ENCODE assay signal across 16 cellular contexts in genomic region chr7:38438938-38439337, GRCh38.
"Had no signal": no experiment of that assay in that cellular context is flagged by ENCODE, and none has a peak within 500 bp of the region (broad histone marks: within the 10 kb centered on the region; RNA-seq: fewer than 3 reads in every experiment).

No MANE protein-coding gene starts in this region.

- H3K9me3 ChIP-seq: lower lobe of right lung, prostate gland, right atrium auricular region had no signal

- FAIRE-seq: frontal cortex had no signal

- H3K36me3 ChIP-seq: lower lobe of right lung, prostate gland, right atrium auricular region had no signal

- H3K27ac Mint-ChIP-seq: activated T-helper 1 cell treated with anti-CD3 and anti-CD28 coated beads, Interleukin-12 subunit alpha, Interleukin-12 subunit beta, Interleukin-2, Interleukin-4 antibody, amounts not matched to agents 30 ng/mL and 10 ng/mL and 1 ng/mL, durations not matched to agents 14 hours and 24 hours and 36 hours; naive thymus-derived CD8-positive, alpha-beta T cell had no signal

- H3K4me1 ChIP-seq: lower lobe of right lung, prostate gland, right atrium auricular region had no signal

- H3K27ac ChIP-seq: dorsolateral prefrontal cortex, lower lobe of right lung, prostate gland, right atrium auricular region had no signal

- H3K4me3 Mint-ChIP-seq: activated T-helper 1 cell treated with anti-CD3 and anti-CD28 coated beads, Interleukin-12 subunit alpha, Interleukin-12 subunit beta, Interleukin-2, Interleukin-4 antibody, amounts not matched to agents 30 ng/mL and 10 ng/mL and 1 ng/mL, durations not matched to agents 14 hours and 24 hours and 36 hours; naive thymus-derived CD8-positive, alpha-beta T cell had no signal

- H3K4me3 ChIP-seq: dorsolateral prefrontal cortex, lower lobe of right lung, prostate gland, right atrium auricular region had no signal

- DNase-seq: activated CD4-positive, CD25-positive, alpha-beta regulatory T cell treated with anti-CD3 and anti-CD28 coated beads, Interleukin-2, amount 50 U/mL, for 72 hours; activated CD8-positive, alpha-beta memory T cell treated with anti-CD3 and anti-CD28 coated beads, Interleukin-2, amount 50 U/mL, for 4 hours; activated naive CD4-positive, alpha-beta T cell treated with Interleukin-2 at 50 U/mL for 16 hours; caudate nucleus; dorsolateral prefrontal cortex; hypothalamus; islet precursor cell; lower lobe of right lung; naive thymus-derived CD8-positive, alpha-beta T cell; stimulated activated naive CD4-positive, alpha-beta T cell; T1000; trophoblast cell had no signal

- H3K9me3 Mint-ChIP-seq: activated T-helper 1 cell treated with anti-CD3 and anti-CD28 coated beads, Interleukin-12 subunit alpha, Interleukin-12 subunit beta, Interleukin-2, Interleukin-4 antibody, amounts not matched to agents 30 ng/mL and 10 ng/mL and 1 ng/mL, durations not matched to agents 14 hours and 24 hours and 36 hours had no signal

- H3K27me3 ChIP-seq: dorsolateral prefrontal cortex, right atrium auricular region had no signal
